14 cellular contexts compared by ENCODE assay signal in the genomic region with DNA sequence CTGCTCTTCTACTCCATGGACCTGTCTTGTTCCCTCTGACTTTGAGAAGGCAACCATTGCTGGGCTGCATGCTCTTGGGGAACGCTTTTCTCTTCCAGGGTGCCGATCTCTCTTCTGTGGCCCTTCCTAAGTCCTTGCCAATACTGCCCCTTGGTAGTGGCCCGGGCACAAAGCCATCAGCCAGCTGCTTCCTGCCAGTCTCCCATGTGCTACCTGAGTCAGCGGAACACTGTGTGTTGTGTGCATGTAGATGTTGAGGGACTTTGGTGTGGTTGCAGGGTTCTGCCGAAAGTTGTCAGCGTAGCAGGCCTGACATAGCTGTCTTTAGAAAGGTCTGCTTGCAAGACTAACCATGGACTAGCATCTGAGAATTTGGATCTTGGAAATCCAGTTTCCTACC. TPM values are rescaled to one million over a fixed set of nuclear protein-coding genes. Genes with fewer than 3 reads are reported as not detected.
DNase-seq lines count a peak whose midpoint lies in the region; ATAC-seq and FAIRE-seq lines count a peak whose summit lies in the region.
"Had no signal": no experiment of that assay in that cellular context is flagged by ENCODE, and none has a peak within 500 bp of the region (broad histone marks: within the 10 kb centered on the region; RNA-seq: fewer than 3 reads in every experiment).

No MANE protein-coding gene starts in this region.

- peaks cover 0 to 33% (median 10%) of the 10 kb centered on the region in 11 experiments; a peak in 11 of 22 replicates for H3K36me3 ChIP-seq in BLaER1 treated with 17β-estradiol and CSF1 and Interleukin-3, amounts not matched to agents 10 nM and 100 nM
- H3K36me3 ChIP-seq: thoracic aorta had no signal

- peak overlapping the region in 5 of 10 experiments; percentile 2 to 40 (median 26); a peak in 5 of 20 replicates for H3K4me3 ChIP-seq in BLaER1 treated with 17β-estradiol and CSF1 and Interleukin-3, amounts not matched to agents 10 nM and 100 nM
- H3K4me3 ChIP-seq: PC-9, thoracic aorta had no signal

- peak; percentile 54 for FAIRE-seq in GM19239 (lab: Jason Lieb, UNC)

- DNase-seq in GM19239 (ENCODE audit: insufficient read length, low spot score) = no peak
- DNase-seq in activated T-cell treated with anti-CD3 and anti-CD28 coated beads, Interleukin-2, amount 50 U/mL, for 48 hours = peak; percentile 44 to 57
- no peak for DNase-seq in NCI-H1105 (lab: John Stamatoyannopoulos, UW)
- no peak for DNase-seq in SW 1271 (lab: John Stamatoyannopoulos, UW)
- no peak for DNase-seq in NCI-H1417 (lab: John Stamatoyannopoulos, UW)
- DNase-seq: activated B cell treated with CpG ODN at 0.5 μM for 24 hours, erythroblast, NCI-H187 treated with DMSO at 0.1 percent for 48 hours, NCI-H526 treated with DMSO at 0.1 percent for 48 hours, PC-9 had no signal

- peak overlapping the region; percentile 80 to 94 (median 90) for H3K4me2 ChIP-seq in BLaER1 treated with 17β-estradiol and CSF1 and Interleukin-3, amounts not matched to agents 10 nM and 100 nM
- H3K4me2 ChIP-seq: PC-9 had no signal

- H3K27ac ChIP-seq in BLaER1 treated with 17β-estradiol and CSF1 and Interleukin-3, amounts not matched to agents 10 nM and 100 nM = peak overlapping the region in 10 of 11 experiments; percentile 18 to 89 (median 76); a peak in 20 of 22 replicates
- H3K27ac ChIP-seq: PC-9, thoracic aorta had no signal

- peak overlapping the region in 8 of 11 experiments; percentile 7 to 72 (median 66); a peak in 16 of 22 replicates for H3K9ac ChIP-seq in BLaER1 treated with 17β-estradiol and CSF1 and Interleukin-3, amounts not matched to agents 10 nM and 100 nM

- peaks cover 81 to 100% (median 98%) of the 10 kb centered on the region in 10 experiments for H3K4me1 ChIP-seq in BLaER1 treated with 17β-estradiol and CSF1 and Interleukin-3, amounts not matched to agents 10 nM and 100 nM

- no peaks in the 10 kb centered on the region for H3K9me3 ChIP-seq in BLaER1 treated with 17β-estradiol and CSF1 and Interleukin-3, amounts not matched to agents 10 nM and 100 nM (replicated peaks in 1 of 11)
- H3K9me3 ChIP-seq: thoracic aorta had no signal

- peaks cover 0 to 84% (median 0%) of the 10 kb centered on the region in 11 experiments; a peak in 2 of 22 replicates for H4K20me1 ChIP-seq in BLaER1 treated with 17β-estradiol and CSF1 and Interleukin-3, amounts not matched to agents 10 nM and 100 nM

- H3K27me3 ChIP-seq in BLaER1 treated with 17β-estradiol and CSF1 and Interleukin-3, amounts not matched to agents 10 nM and 100 nM = no peaks in the 10 kb centered on the region

- peak; percentile 8 for ATAC-seq in esophagus mucosa
- no peak for ATAC-seq in HG02759 (IDR thresholded peaks at IDR 0.05; ENCODE audit: unreplicated experiment)

RNA-seq across cellular contexts. Expression of gene MGAT5, which starts 35.4 kb away (rescaled TPM):
- total RNA-seq in esophagus mucosa = 23.6 TPM

Comparison
In these comparisons a context has a peak if more than half of its experiments do, and no peak if none do; other contexts are left out.
1. DNase-seq: peak in activated T-cell treated with anti-CD3 and anti-CD28 coated beads, Interleukin-2, amount 50 U/mL, for 48 hours (2 of 2); none in GM19239 (single experiment), NCI-H1105 (single experiment), SW 1271 (0 of 2) and NCI-H1417 (0 of 3).